8 cellular contexts compared by ENCODE assay signal in genomic region chr11:118438314-118438931, GRCh38. TPM values are rescaled to one million over a fixed set of nuclear protein-coding genes. Genes with fewer than 3 reads are reported as not detected.
DNase-seq lines count a peak whose midpoint lies in the region; ATAC-seq, FAIRE-seq and TF ChIP-seq lines count a peak whose summit lies in the region.

No MANE protein-coding gene starts in this region.

- FAIRE-seq in urothelium cell line (lab: Jason Lieb, UNC): no peak

- peak overlapping the region; percentile 36 for H3K9ac ChIP-seq in H9 (ENCODE audit: extremely low read depth, insufficient read length, low read length)

- H3T11ph ChIP-seq in H9 (ENCODE audit: low read length): no peak overlapping the region

- H3K9me3 Mint-ChIP-seq in CD8-positive, alpha-beta T cell: no peaks in the 10 kb centered on the region
- H3K9me3 Mint-ChIP-seq in H9: no peaks in the 10 kb centered on the region
- H3K9me3 Mint-ChIP-seq in activated naive CD4-positive, alpha-beta T cell treated with anti-CD3 and anti-CD28 coated beads, Interleukin-2, amount 50 U/mL, for 24 hours: no peaks in the 10 kb centered on the region
- H3K9me3 Mint-ChIP-seq in osteocyte (ENCODE audit: unreplicated experiment): no peaks in the 10 kb centered on the region

- peak; percentile 37 for ATAC-seq in CD8-positive, alpha-beta T cell
- ATAC-seq in HG03457 (IDR thresholded peaks at IDR 0.05; ENCODE audit: unreplicated experiment): no peak

- H3K79me2 ChIP-seq in H9 (ENCODE audit: insufficient read depth, low read length): peaks cover 39% of the 10 kb centered on the region; the same call in 1 of the 2 replicates

- peaks cover 57% of the 10 kb centered on the region for H3K4me1 Mint-ChIP-seq in CD8-positive, alpha-beta T cell (ENCODE audit: low read depth)
- H3K4me1 Mint-ChIP-seq in H9 (peaks cover 57 to 66% of the 10 kb centered on the region in 2 experiments), osteocyte (ENCODE audit: unreplicated experiment) (peaks cover 62% of the 10 kb centered on the region)
- peaks cover 57% of the 10 kb centered on the region for H3K4me1 Mint-ChIP-seq in activated naive CD4-positive, alpha-beta T cell treated with anti-CD3 and anti-CD28 coated beads, Interleukin-2, amount 50 U/mL, for 24 hours

- H2AFZ ChIP-seq in H9 (ENCODE audit: low read length): no peak overlapping the region

- no peak overlapping the region for H3K56ac ChIP-seq in H9 (ENCODE audit: insufficient read length, low read depth, low read length)

- H4K8ac ChIP-seq in H9 (replicated peaks; ENCODE audit: insufficient read length, low read depth, low read length): no peak overlapping the region

- peaks cover 6% of the 10 kb centered on the region for H3K79me1 ChIP-seq in H9 (ENCODE audit: insufficient read depth, low read depth, low read length, poor library complexity, severe bottlenecking)

- H3K36me3 Mint-ChIP-seq in CD8-positive, alpha-beta T cell: peaks cover 46% of the 10 kb centered on the region
- peaks cover 6 to 28% (median 8%) of the 10 kb centered on the region in 3 experiments; a peak in 6 of 7 replicates for H3K36me3 Mint-ChIP-seq in H9 (ENCODE audit: insufficient read depth in 1 of 3, low read depth in 3 of 3)
- peaks cover 5% of the 10 kb centered on the region for H3K36me3 Mint-ChIP-seq in activated naive CD4-positive, alpha-beta T cell treated with anti-CD3 and anti-CD28 coated beads, Interleukin-2, amount 50 U/mL, for 24 hours
- peaks cover 6% of the 10 kb centered on the region for H3K36me3 Mint-ChIP-seq in osteocyte (ENCODE audit: unreplicated experiment)

- H3K23me2 ChIP-seq in H9 (ENCODE audit: insufficient read length, low read depth, low read length, poor library complexity, severe bottlenecking): peaks cover 34% of the 10 kb centered on the region

- peaks cover 53% of the 10 kb centered on the region for H3K4me1 ChIP-seq in CD8-positive, alpha-beta T cell (ENCODE audit: insufficient read depth, low read length)
- peaks cover 4% of the 10 kb centered on the region; the same call in 1 of the 2 replicates for H3K4me1 ChIP-seq in H9 (ENCODE audit: insufficient read depth, low read length)

- H3K4ac ChIP-seq in H9 (ENCODE audit: low read depth, low read length): no peak overlapping the region

- peak in 6 of 7 experiments; percentile 15 to 65 (median 52) for DNase-seq in CD8-positive, alpha-beta T cell
- DNase-seq in H9 (peak; percentile 63), RPMI7951 (ENCODE audit: low read depth) (peak; percentile 74), germinal center (ENCODE audit: low spot score) (peak; percentile 49), osteocyte (ENCODE audit: extremely low spot score, unreplicated experiment) (no peak), urothelium cell line (ENCODE audit: low spot score) (peak; percentile 36)

- WGBS in H9 (ENCODE audit: extremely low coverage, insufficient read length, low lambda C conversion rate): no CpG with 5 or more reads among the region's 14 CpGs

- H2BK5ac ChIP-seq in H9 (ENCODE audit: insufficient read length, low read length): no peak overlapping the region

- H3K4me2 ChIP-seq in H9 (ENCODE audit: insufficient read depth, insufficient read length, low read length): peak overlapping the region; percentile 80

- H3K23ac ChIP-seq in H9 (ENCODE audit: insufficient read length, low read depth, low read length): no peak overlapping the region

- no peaks in the 10 kb centered on the region for H3K27me3 ChIP-seq in CD8-positive, alpha-beta T cell (ENCODE audit: insufficient read depth, low read length)
- no peaks in the 10 kb centered on the region for H3K27me3 ChIP-seq in H9 (ENCODE audit: insufficient read depth, low read length)

- H4K20me1 ChIP-seq in H9 (ENCODE audit: control insufficient read depth, insufficient read depth, insufficient read length): no peaks in the 10 kb centered on the region

- H4K5ac ChIP-seq in H9 (ENCODE audit: insufficient read length, low read depth, low read length): no peak overlapping the region

- CTCF ChIA-PET in CD8-positive, alpha-beta T cell (lab: Charles Lee): interaction anchor here (0.7 to 3.6 kb wide), 6 partner anchors 13 to 240 kb away, joined by 3 to 9 read pairs (median 3); partner anchors contain the start of gene TTC36

- no peak overlapping the region for H2AK5ac ChIP-seq in H9 (ENCODE audit: insufficient read length, low read length)

- H3K4me3 Mint-ChIP-seq in CD8-positive, alpha-beta T cell: peak overlapping the region; percentile 90
- H3K4me3 Mint-ChIP-seq in H9 (peak overlapping the region; percentile 91 to 92), osteocyte (ENCODE audit: unreplicated experiment) (peak overlapping the region; percentile 89)
- H3K4me3 Mint-ChIP-seq in activated naive CD4-positive, alpha-beta T cell treated with anti-CD3 and anti-CD28 coated beads, Interleukin-2, amount 50 U/mL, for 24 hours: peak overlapping the region; percentile 88

- no peak overlapping the region for H2BK15ac ChIP-seq in H9 (ENCODE audit: low read depth, low read length)

- H3K27ac ChIP-seq in CD8-positive, alpha-beta T cell (ENCODE audit: low read depth, low read length): peak overlapping the region; percentile 79
- no peak overlapping the region for H3K27ac ChIP-seq in H9 (ENCODE audit: insufficient read length, low read depth, low read length)

- no peaks in the 10 kb centered on the region for H3K9me3 ChIP-seq in CD8-positive, alpha-beta T cell (ENCODE audit: low read length)
- H3K9me3 ChIP-seq in H9 (ENCODE audit: control insufficient read depth, low read depth, low read length): no peaks in the 10 kb centered on the region

- H3K27ac Mint-ChIP-seq in CD8-positive, alpha-beta T cell: peak overlapping the region; percentile 98
- H3K27ac Mint-ChIP-seq in H9 (peak overlapping the region in 1 of 3 experiments; percentile 82; a peak in 2 of 7 replicates), osteocyte (ENCODE audit: unreplicated experiment) (peak overlapping the region; percentile 90)
- H3K27ac Mint-ChIP-seq in activated naive CD4-positive, alpha-beta T cell treated with anti-CD3 and anti-CD28 coated beads, Interleukin-2, amount 50 U/mL, for 24 hours: peak overlapping the region; percentile 93

- H2BK120ac ChIP-seq in H9 (ENCODE audit: low read depth, low read length, poor library complexity, severe bottlenecking): no peak overlapping the region

- H3K27me3 Mint-ChIP-seq in CD8-positive, alpha-beta T cell (ENCODE audit: low read depth): no peaks in the 10 kb centered on the region
- peaks cover 9% of the 10 kb centered on the region for H3K27me3 Mint-ChIP-seq in H9 (ENCODE audit: low read depth)
- H3K27me3 Mint-ChIP-seq in activated naive CD4-positive, alpha-beta T cell treated with anti-CD3 and anti-CD28 coated beads, Interleukin-2, amount 50 U/mL, for 24 hours: no peaks in the 10 kb centered on the region
- H3K27me3 Mint-ChIP-seq in osteocyte (ENCODE audit: unreplicated experiment): no peaks in the 10 kb centered on the region

- no peak overlapping the region for H2BK12ac ChIP-seq in H9 (ENCODE audit: insufficient read length, low read depth, low read length)

- H3K4me3 ChIP-seq in CD8-positive, alpha-beta T cell (ENCODE audit: low read depth, low read length): peak overlapping the region; percentile 72

- POLR2A ChIA-PET in CD8-positive, alpha-beta T cell (lab: Charles Lee): interaction anchor here (0.7 to 1.3 kb wide), 3 partner anchors 38 to 50 kb away, joined by 3 to 4 read pairs (median 3); no protein-coding TSS in a partner anchor

- no peak overlapping the region for H4K91ac ChIP-seq in H9 (ENCODE audit: insufficient read length, low read depth, low read length)

- intact Hi-C loops in CD8-positive, alpha-beta T cell (cut with DNase I, micrococcal nuclease): loop anchor here (5.0 kb wide), 5 partner anchors 81 to 489 kb away; partner anchors contain the start of genes ARCN1 (in 1 of the 2), BCL9L (in 1 of the 2), DDX6 (in 1 of the 2) and MPZL3 (in 1 of the 2)

- H3K36me3 ChIP-seq in CD8-positive, alpha-beta T cell (ENCODE audit: insufficient read depth, low read length): no peaks in the 10 kb centered on the region

- no peak overlapping the region for H2BK20ac ChIP-seq in H9 (ENCODE audit: low read depth, low read length, poor library complexity, severe bottlenecking)

- no peak overlapping the region for H3K14ac ChIP-seq in H9 (ENCODE audit: insufficient read depth, low read length)

- no peak for TF ChIP-seq CTCF in CD8-positive, alpha-beta T cell (IDR thresholded peaks at IDR 0.05)
- TF ChIP-seq CTCF in H9 (conservative IDR thresholded peaks at IDR 0.05) (no peak), osteocyte (IDR thresholded peaks at IDR 0.05) (peak; percentile 7)

- no peak overlapping the region for H3K18ac ChIP-seq in H9 (ENCODE audit: insufficient read length, low read depth, low read length)

RNA-seq across cellular contexts. Expression of gene KMT2A, which starts 2.1 kb away (rescaled TPM):
- total RNA-seq in CD8-positive, alpha-beta T cell: 100 to 1,000 TPM; 127 to 136 TPM
- total RNA-seq in H9 (2021): 51.7 and 62.0 TPM in 2 replicates
- 18.0 and 21.9 TPM in 2 replicates for total RNA-seq in RPMI7951 (2014; rRNA removed; shearing (Covaris generic))
- 56.8 and 62.6 TPM in 2 replicates for total RNA-seq in osteocyte

RNA-seq across cellular contexts. Expression of gene ATP5MG, which starts 37.0 kb away (rescaled TPM):
- 100 to 1,000 TPM; 148 to 160 TPM for total RNA-seq in CD8-positive, alpha-beta T cell
- 253 and 254 TPM in 2 replicates for total RNA-seq in H9 (2021)
- total RNA-seq in RPMI7951 (2014; rRNA removed; shearing (Covaris generic)): 125 and 126 TPM in 2 replicates
- 142 and 171 TPM in 2 replicates for total RNA-seq in osteocyte
